In genomic region chr16:89564476-89565255, GRCh38 we compare ENCODE assay signal across 9 cellular contexts. TPM values are rescaled to one million over a fixed set of nuclear protein-coding genes. Genes with fewer than 3 reads are reported as not detected.
DNase-seq lines count a peak whose midpoint lies in the region; ATAC-seq and TF ChIP-seq lines count a peak whose summit lies in the region.
"Had no signal": no experiment of that assay in that cellular context is flagged by ENCODE, and none has a peak within 500 bp of the region (broad histone marks: within the 10 kb centered on the region; RNA-seq: fewer than 3 reads in every experiment).

No MANE protein-coding gene starts in this region.

- TF ChIP-seq CTCF in epithelial cell of esophagus (IDR thresholded peaks at IDR 0.05; ENCODE audit: insufficient read depth, low read depth, low read length, missing control alignments), result no peak

- H3K4me3 Mint-ChIP-seq in T-helper 2 cell treated with Interferon-gamma antibody and Interleukin-4, amounts not matched to agents 5 μg/mL and 100 μg/mL, for 36 hours, result peak overlapping the region; percentile 36

- H3K4me3 ChIP-seq in epithelial cell of esophagus (ENCODE audit: low read length), result no peak overlapping the region

- ATAC-seq in esophagus mucosa, result no peak

- no peaks in the 10 kb centered on the region for H3K27me3 Mint-ChIP-seq in T-helper 2 cell treated with Interferon-gamma antibody and Interleukin-4, amounts not matched to agents 5 μg/mL and 100 μg/mL, for 36 hours (ENCODE audit: low read depth)

- H3K4me1 Mint-ChIP-seq in T-helper 2 cell treated with Interferon-gamma antibody and Interleukin-4, amounts not matched to agents 5 μg/mL and 100 μg/mL, for 36 hours (ENCODE audit: low read depth), result peaks cover 34% of the 10 kb centered on the region

- H3K36me3 Mint-ChIP-seq in T-helper 2 cell treated with Interferon-gamma antibody and Interleukin-4, amounts not matched to agents 5 μg/mL and 100 μg/mL, for 36 hours (ENCODE audit: low read depth), result peaks cover 45% of the 10 kb centered on the region

- H3K27ac Mint-ChIP-seq in T-helper 2 cell treated with Interferon-gamma antibody and Interleukin-4, amounts not matched to agents 5 μg/mL and 100 μg/mL, for 36 hours, result peak overlapping the region; percentile 57

- DNase-seq in stimulated activated CD4-positive, alpha-beta T cell treated with anti-CD3 and anti-CD28 coated beads, Interleukin-15, amount 100 ng/mL, for 24 hours, result peak; percentile 55
- DNase-seq in stimulated activated CD4-positive, alpha-beta T cell treated with anti-CD3 and anti-CD28 coated beads, Interleukin-12 subunit alpha, Interleukin-12 subunit beta, amount 100 ng/mL, for 4 hours, result no peak
- no peak for DNase-seq in T-helper 2 cell treated with Interferon-gamma antibody and Interleukin-4, amounts not matched to agents 5 μg/mL and 100 μg/mL, for 36 hours (ENCODE audit: low spot score)
- DNase-seq in epithelial cell of esophagus (ENCODE audit: low read depth) (peak; percentile 33), NCI-H1694 (lab: John Stamatoyannopoulos, UW) (no peak), NCI-H524 treated with DMSO at 0.1 percent for 48 hours (lab: John Stamatoyannopoulos, UW) (no peak), ecto neural progenitor cell (ENCODE audit: low spot score) (no peak)
- DNase-seq: upper lobe of left lung had no signal

- H3K9me3 Mint-ChIP-seq in T-helper 2 cell treated with Interferon-gamma antibody and Interleukin-4, amounts not matched to agents 5 μg/mL and 100 μg/mL, for 36 hours, result no peaks in the 10 kb centered on the region

RNA-seq across cellular contexts. Expression of gene RPL13, which starts 4.2 kb away (rescaled TPM):
- 2,146 TPM for total RNA-seq in esophagus mucosa

RNA-seq across cellular contexts. Expression of gene CPNE7, which starts 10.9 kb away (rescaled TPM):
- total RNA-seq in esophagus mucosa, result 1.0 TPM

RNA-seq across cellular contexts. Expression of gene DPEP1, which starts 48.8 kb away (rescaled TPM):
- total RNA-seq in esophagus mucosa, result not detected

RNA-seq across cellular contexts. Expression of gene SPG7, which starts 56.5 kb away (rescaled TPM):
- 48.0 TPM for total RNA-seq in esophagus mucosa

Comparison
In these comparisons a context has a peak if more than half of its experiments do, and no peak if none do; other contexts are left out.
1. DNase-seq: peak in stimulated activated CD4-positive, alpha-beta T cell treated with anti-CD3 and anti-CD28 coated beads, Interleukin-15, amount 100 ng/mL, for 24 hours (single experiment) and epithelial cell of esophagus (single experiment); none in stimulated activated CD4-positive, alpha-beta T cell treated with anti-CD3 and anti-CD28 coated beads, Interleukin-12 subunit alpha, Interleukin-12 subunit beta, amount 100 ng/mL, for 4 hours (single experiment), T-helper 2 cell treated with Interferon-gamma antibody and Interleukin-4, amounts not matched to agents 5 μg/mL and 100 μg/mL, for 36 hours (single experiment), NCI-H1694 (single experiment), NCI-H524 treated with DMSO at 0.1 percent for 48 hours (single experiment) and ecto neural progenitor cell (single experiment).